3 cellular contexts compared by ENCODE assay signal in genomic region chr6:30790734-30791383, GRCh38.
TF ChIP-seq lines count a peak whose summit lies in the region.

No MANE protein-coding gene starts in this region.

TF ChIP-seq in SK-N-SH treated with all-trans-retinoic acid at 6 μM for 48 hours, 23 proteins besides CTCF, POLR2A, EP300 and RAD21 (continues in another document):
- TF ChIP-seq CREB5 (CRISPR knock-in tag; IDR thresholded peaks at IDR 0.05; ENCODE audit: low read depth) = no peak
- no peak for TF ChIP-seq CSDC2 (CRISPR knock-in tag; IDR thresholded peaks at IDR 0.05)
- no peak for TF ChIP-seq BACH2 (CRISPR knock-in tag; IDR thresholded peaks at IDR 0.05; ENCODE audit: borderline replicate concordance)
- no peak for TF ChIP-seq RARB (CRISPR knock-in tag; IDR thresholded peaks at IDR 0.05)
- TF ChIP-seq ZFP3 (CRISPR knock-in tag; IDR thresholded peaks at IDR 0.05) = no peak
- TF ChIP-seq SNAI2 (CRISPR knock-in tag; IDR thresholded peaks at IDR 0.05) = no peak
- no peak for TF ChIP-seq TSHZ2 (CRISPR knock-in tag; IDR thresholded peaks at IDR 0.05)
- no peak for TF ChIP-seq ESRRG (CRISPR knock-in tag; IDR thresholded peaks at IDR 0.05)
- no peak for TF ChIP-seq PATZ1 (CRISPR knock-in tag; IDR thresholded peaks at IDR 0.05; ENCODE audit: borderline replicate concordance)
- TF ChIP-seq ZC3H10 (CRISPR knock-in tag; IDR thresholded peaks at IDR 0.05) = no peak
- no peak for TF ChIP-seq ZNF8 (CRISPR knock-in tag; IDR thresholded peaks at IDR 0.05)
- no peak for TF ChIP-seq TOX (CRISPR knock-in tag; IDR thresholded peaks at IDR 0.05; ENCODE audit: borderline replicate concordance)
- no peak for TF ChIP-seq ISL1 (CRISPR knock-in tag; IDR thresholded peaks at IDR 0.05)
- TF ChIP-seq ZFP30 (CRISPR knock-in tag; IDR thresholded peaks at IDR 0.05) = no peak
- no peak for TF ChIP-seq ARNTL (CRISPR knock-in tag; IDR thresholded peaks at IDR 0.05; ENCODE audit: borderline replicate concordance, low read depth)
- TF ChIP-seq ZNF565 (CRISPR knock-in tag; conservative IDR thresholded peaks at IDR 0.05; ENCODE audit: low read depth) = no peak

TF ChIP-seq in SK-N-SH, 30 proteins besides CTCF, POLR2A, EP300 and RAD21:
- no peak for TF ChIP-seq MEF2A (IDR thresholded peaks at IDR 0.05; ENCODE audit: borderline replicate concordance, low read depth)
- TF ChIP-seq YY1 (IDR thresholded peaks at IDR 0.05; ENCODE audit: low read depth) = no peak
- no peak for TF ChIP-seq POLR2AphosphoS5 (IDR thresholded peaks at IDR 0.05; ENCODE audit: low read depth, low read length)
- no peak for TF ChIP-seq ELF1 (IDR thresholded peaks at IDR 0.05)
- no peak for TF ChIP-seq NFIC (IDR thresholded peaks at IDR 0.05; ENCODE audit: borderline replicate concordance)
- no peak for TF ChIP-seq EZH2phosphoT487 (IDR thresholded peaks at IDR 0.05; ENCODE audit: borderline replicate concordance, low read depth)
- TF ChIP-seq FOSL2 (IDR thresholded peaks at IDR 0.05; ENCODE audit: borderline replicate concordance, low read depth) = no peak
- no peak for TF ChIP-seq TCF12 (IDR thresholded peaks at IDR 0.05)
- TF ChIP-seq ZBTB33 (IDR thresholded peaks at IDR 0.05; ENCODE audit: borderline replicate concordance, low read depth) = no peak
- TF ChIP-seq FOXJ3 (CRISPR knock-in tag; IDR thresholded peaks at IDR 0.05) = no peak
- TF ChIP-seq USF1 (IDR thresholded peaks at IDR 0.05; ENCODE audit: borderline replicate concordance, low read depth) = no peak
- TF ChIP-seq CHD2 (IDR thresholded peaks at IDR 0.05; ENCODE audit: low read length, partially characterized antibody) = no peak
- TF ChIP-seq RXRA (IDR thresholded peaks at IDR 0.05; ENCODE audit: borderline replicate concordance, low read depth) = no peak
- no peak for TF ChIP-seq MXI1 (IDR thresholded peaks at IDR 0.05; ENCODE audit: low read depth, low read length)
- TF ChIP-seq SMC3 (IDR thresholded peaks at IDR 0.05; ENCODE audit: low read depth, low read length) = no peak
- no peak for TF ChIP-seq USF2 (IDR thresholded peaks at IDR 0.05; ENCODE audit: borderline replicate concordance, low read depth, low read length)

TF ChIP-seq in IMR-90, 13 proteins besides CTCF, POLR2A, EP300 and RAD21:
- TF ChIP-seq MAFK (IDR thresholded peaks at IDR 0.05; ENCODE audit: low read depth, low read length) (no peak), SMC3 (IDR thresholded peaks at IDR 0.05; ENCODE audit: low read depth, low read length) (no peak), ELK1 (IDR thresholded peaks at IDR 0.05; ENCODE audit: borderline replicate concordance, low read depth, low read length) (no peak), RFX5 (IDR thresholded peaks at IDR 0.05; ENCODE audit: low read depth, low read length) (no peak), USF2 (IDR thresholded peaks at IDR 0.05; ENCODE audit: low read depth, low read length) (no peak), FOS (IDR thresholded peaks at IDR 0.05; ENCODE audit: low read depth, low read length) (no peak), NFE2L2 (IDR thresholded peaks at IDR 0.05; ENCODE audit: low read depth, low read length) (no peak), RCOR1 (IDR thresholded peaks at IDR 0.05; ENCODE audit: insufficient replicate concordance, low read length) (no peak), BHLHE40 (IDR thresholded peaks at IDR 0.05; ENCODE audit: low read depth, low read length) (no peak), CEBPB (IDR thresholded peaks at IDR 0.05; ENCODE audit: low read depth, low read length) (no peak), MXI1 (IDR thresholded peaks at IDR 0.05; ENCODE audit: borderline replicate concordance, low read depth, low read length) (no peak), MAZ (IDR thresholded peaks at IDR 0.05; ENCODE audit: borderline replicate concordance, low read depth, low read length) (no peak)
